In genomic region chr5:161286066-161286655, GRCh38 we compare ENCODE assay signal across 1 cellular context.
TF ChIP-seq lines count a peak whose summit lies in the region.

No MANE protein-coding gene starts in this region.

TF ChIP-seq in HepG2, 621 proteins besides CTCF, POLR2A, EP300 and RAD21 (continued from another document):
- TF ChIP-seq PRDM15 (CRISPR knock-in tag; IDR thresholded peaks at IDR 0.05) (no peak), NFAT5 (CRISPR knock-in tag; IDR thresholded peaks at IDR 0.05) (no peak), U2AF2 (IDR thresholded peaks at IDR 0.05; ENCODE audit: low read depth, low read length) (no peak), HES4 (CRISPR knock-in tag; IDR thresholded peaks at IDR 0.05; ENCODE audit: borderline replicate concordance) (no peak), ZNF576 (CRISPR knock-in tag; IDR thresholded peaks at IDR 0.05) (no peak), ZNF570 (CRISPR knock-in tag; IDR thresholded peaks at IDR 0.05; ENCODE audit: borderline replicate concordance) (no peak), ZNF496 (CRISPR knock-in tag; IDR thresholded peaks at IDR 0.05; ENCODE audit: insufficient replicate concordance) (no peak), ZFP91 (CRISPR knock-in tag; IDR thresholded peaks at IDR 0.05; ENCODE audit: borderline replicate concordance) (no peak), GATAD2A (CRISPR knock-in tag; IDR thresholded peaks at IDR 0.05) (no peak), PHF21A (CRISPR knock-in tag; IDR thresholded peaks at IDR 0.05) (no peak)
TF ChIP-seq in HepG2: peak in this region for 0.
